19 cellular contexts compared by ENCODE assay signal in genomic region chr2:222944971-222945740, GRCh38.
A peak's percentile ranks its signal among the peaks of the same experiment; 100 is the strongest.
DNase-seq lines count a peak whose midpoint lies in the region; ATAC-seq, FAIRE-seq and TF ChIP-seq lines count a peak whose summit lies in the region.
"Had no signal": no experiment of that assay in that cellular context is flagged by ENCODE, and none has a peak within 500 bp of the region (broad histone marks: within the 10 kb centered on the region; RNA-seq: fewer than 3 reads in every experiment).

No MANE protein-coding gene starts in this region.

- H3K36me3 ChIP-seq in GM23248 (ENCODE audit: low read depth), result no peaks in the 10 kb centered on the region
- peaks cover 6% of the 10 kb centered on the region for H3K36me3 ChIP-seq in OCI-LY3 (replicated peaks; ENCODE audit: low read depth, low read length)
- H3K36me3 ChIP-seq in adipocyte (ENCODE audit: control insufficient read depth, insufficient read depth, low read length, severe bottlenecking), result peaks cover 17% of the 10 kb centered on the region
- no peaks in the 10 kb centered on the region for H3K36me3 ChIP-seq in muscle layer of duodenum (ENCODE audit: control insufficient read depth in 1 of 2, insufficient read depth in 2 of 2, low read length in 2 of 2)
- peaks cover 0 to 2% of the 10 kb centered on the region in 2 donors for H3K36me3 ChIP-seq in thyroid gland

- H3K79me2 ChIP-seq in GM23248 (ENCODE audit: insufficient read depth) (0 out of 2 replicates have a peak, but pooled peaks cover 4% of the 10 kb centered on the region), OCI-LY3 (ENCODE audit: low read length) (peaks cover 4% of the 10 kb centered on the region; the same call in 1 of the 2 replicates)

- H2AFZ ChIP-seq in GM23248, result no peak overlapping the region; the same call in 1 of the 2 replicates
- no peak overlapping the region for H2AFZ ChIP-seq in OCI-LY3 (ENCODE audit: low read depth, low read length)

- TF ChIP-seq CTCF in OCI-LY3 (IDR thresholded peaks at IDR 0.05; ENCODE audit: low read depth, low read length), result no peak
- TF ChIP-seq CTCF in thyroid gland (IDR thresholded peaks at IDR 0.05), result no peak

- H3K27ac ChIP-seq in GM23248, result peak overlapping the region; percentile 50
- peak overlapping the region; percentile 93 for H3K27ac ChIP-seq in OCI-LY3 (ENCODE audit: low read length)
- H3K27ac ChIP-seq in muscle layer of duodenum (ENCODE audit: low read length), result peak overlapping the region; percentile 21
- no peak overlapping the region for H3K27ac ChIP-seq in thyroid gland
- H3K27ac ChIP-seq: BLaER1 treated with 17β-estradiol and CSF1 and Interleukin-3, amounts not matched to agents 10 nM and 100 nM had no signal

- in situ Hi-C loops in GM23248 (cut with MboI), result no loop called here

- WGBS in GM23248 (ENCODE audit: low coverage in 1 of 2, low lambda C conversion rate in 2 of 2, missing lambda C conversion rate in 2 of 2), 2 experiments, result 65 to 73% methylated on average over 5 of the region's 5 CpGs
- WGBS in thyroid gland, 2 donors, result 94 to 95% methylated on average over 5 of the region's 5 CpGs

- H3K27me3 ChIP-seq in GM23248 (replicated peaks; ENCODE audit: insufficient read depth) (no peaks in the 10 kb centered on the region), OCI-LY3 (ENCODE audit: low read depth, low read length) (no peaks in the 10 kb centered on the region), adipocyte (replicated peaks; ENCODE audit: control insufficient read depth, insufficient read depth, low read length) (no peaks in the 10 kb centered on the region), muscle layer of duodenum (ENCODE audit: low read depth, low read length) (no peaks in the 10 kb centered on the region), thyroid gland (no peaks in the 10 kb centered on the region)
- H3K27me3 ChIP-seq: BLaER1 treated with 17β-estradiol and CSF1 and Interleukin-3, amounts not matched to agents 10 nM and 100 nM had no signal

- no peak for FAIRE-seq in GM19239 (lab: Jason Lieb, UNC)
- FAIRE-seq: GM12878 had no signal

- ATAC-seq in HG03159 (IDR thresholded peaks at IDR 0.05; ENCODE audit: unreplicated experiment) (no peak), HG03521 (IDR thresholded peaks at IDR 0.05; ENCODE audit: unreplicated experiment) (no peak)
- ATAC-seq: GM12878, Panc1 had no signal

- H3K9me2 ChIP-seq in GM23248 (ENCODE audit: insufficient read depth), result no peaks in the 10 kb centered on the region

- intact Hi-C loops in thyroid gland (cut with DNase I), result no loop called here

- H3K4me3 ChIP-seq in GM23248 (peak overlapping the region; percentile 49; the same call in 1 of the 2 replicates), OCI-LY3 (ENCODE audit: low read length) (no peak overlapping the region), adipocyte (ENCODE audit: low read length) (peak overlapping the region; percentile 49), muscle layer of duodenum (ENCODE audit: low read depth in 1 of 2, low read length in 2 of 2) (no peak overlapping the region), thyroid gland (replicated peaks in 1 of 3) (no peak overlapping the region)
- H3K4me3 ChIP-seq: BLaER1 treated with 17β-estradiol and CSF1 and Interleukin-3, amounts not matched to agents 10 nM and 100 nM; GM12878 had no signal

- peaks cover 44% of the 10 kb centered on the region for H3F3A ChIP-seq in GM23248 (ENCODE audit: insufficient read depth)

- peaks cover 47% of the 10 kb centered on the region for H3K4me1 ChIP-seq in GM23248 (ENCODE audit: insufficient read depth)
- peaks cover 57% of the 10 kb centered on the region for H3K4me1 ChIP-seq in OCI-LY3 (ENCODE audit: low read length)
- peaks cover 31% of the 10 kb centered on the region for H3K4me1 ChIP-seq in adipocyte (ENCODE audit: control insufficient read depth, insufficient read depth, low read length)
- peaks cover 0 to 5% of the 10 kb centered on the region in 2 donors for H3K4me1 ChIP-seq in muscle layer of duodenum (ENCODE audit: control insufficient read depth in 1 of 2, insufficient read depth in 2 of 2, low read length in 2 of 2)
- H3K4me1 ChIP-seq in thyroid gland, result no peaks in the 10 kb centered on the region
- H3K4me1 ChIP-seq: BLaER1 treated with 17β-estradiol and CSF1 and Interleukin-3, amounts not matched to agents 10 nM and 100 nM had no signal

- peak overlapping the region; percentile 84 for H3K4me2 ChIP-seq in GM23248 (ENCODE audit: unreplicated experiment)
- peak overlapping the region; percentile 58; the same call in 1 of the 2 replicates for H3K4me2 ChIP-seq in OCI-LY3 (ENCODE audit: low read length)
- H3K4me2 ChIP-seq: BLaER1 treated with 17β-estradiol and CSF1 and Interleukin-3, amounts not matched to agents 10 nM and 100 nM had no signal

- H4K20me1 ChIP-seq in GM23248 (ENCODE audit: insufficient read depth), result no peaks in the 10 kb centered on the region
- no peaks in the 10 kb centered on the region for H4K20me1 ChIP-seq in OCI-LY3 (ENCODE audit: insufficient read depth, low read length)

- TF ChIP-seq POLR2A in thyroid gland (IDR thresholded peaks at IDR 0.05), result no peak

- H3K9me3 ChIP-seq in GM23248 (ENCODE audit: low read depth), result no peaks in the 10 kb centered on the region
- no peaks in the 10 kb centered on the region for H3K9me3 ChIP-seq in OCI-LY3 (ENCODE audit: insufficient read depth, low read length)
- no peaks in the 10 kb centered on the region for H3K9me3 ChIP-seq in adipocyte (ENCODE audit: control insufficient read depth, low read length)
- no peaks in the 10 kb centered on the region for H3K9me3 ChIP-seq in muscle layer of duodenum (ENCODE audit: control insufficient read depth in 1 of 2, low read length in 2 of 2)
- H3K9me3 ChIP-seq in thyroid gland, result no peaks in the 10 kb centered on the region
- H3K9me3 ChIP-seq: BLaER1 treated with 17β-estradiol and CSF1 and Interleukin-3, amounts not matched to agents 10 nM and 100 nM had no signal

- H3K9ac ChIP-seq in GM23248 (no peak overlapping the region), OCI-LY3 (ENCODE audit: low read length) (peak overlapping the region; percentile 14; the same call in 1 of the 2 replicates), adipocyte (ENCODE audit: low read length) (peak overlapping the region; percentile 66)
- H3K9ac ChIP-seq: BLaER1 treated with 17β-estradiol and CSF1 and Interleukin-3, amounts not matched to agents 10 nM and 100 nM had no signal

- DNase-seq in GM23248, result no peak
- DNase-seq in adipocyte (ENCODE audit: low read depth), result no peak
- DNase-seq in GM19239 (ENCODE audit: insufficient read length, low spot score), result no peak
- DNase-seq in thyroid gland, result no peak
- DNase-seq: DMS79 treated with DMSO at 0.1 percent for 48 hours, H7, NCI-H1048, NCI-H1436 treated with DMSO at 0.1 percent for 48 hours, NCI-H2081, NCI-H510A treated with DMSO at 0.1 percent for 48 hours, NCI-H82, Right ventricle myocardium superior had no signal

Comparison
In these comparisons a context has a peak if more than half of its experiments do, and no peak if none do; other contexts are left out.
1. H3K27ac ChIP-seq: peak in GM23248 (single experiment), OCI-LY3 (single experiment) and muscle layer of duodenum (single experiment); none in thyroid gland (0 of 3).
2. H3K4me3 ChIP-seq: peak in GM23248 (single experiment) and adipocyte (single experiment); none in OCI-LY3 (single experiment), muscle layer of duodenum (0 of 2) and thyroid gland (0 of 3).